ENCODE assay signal across 25 cellular contexts in genomic region chr1:5238351-5239123, GRCh38.
"Had no signal": no experiment of that assay in that cellular context is flagged by ENCODE, and none has a peak within 500 bp of the region (broad histone marks: within the 10 kb centered on the region; RNA-seq: fewer than 3 reads in every experiment).

No MANE protein-coding gene starts in this region.

- H3K4me1 ChIP-seq: SJSA1 had no signal

- H3K27ac ChIP-seq: SJSA1, WERI-Rb-1 had no signal

- H3K4me3 ChIP-seq: MG63, SJSA1 had no signal

- DNase-seq: activated CD4-positive, alpha-beta memory T cell treated with anti-CD3 and anti-CD28 coated beads, Interleukin-2, amount 10 ng/mL, durations not matched to agents 7 days and 5 days; activated CD4-positive, alpha-beta T cell treated with anti-CD3 and anti-CD28 coated beads for 36 hours; activated CD4-positive, alpha-beta T cell treated with anti-CD3 and anti-CD28 coated beads, Interleukin-2, amount 50 U/mL, for 1 hour; activated gamma-delta T cell; activated naive CD4-positive, alpha-beta T cell treated with anti-CD3 and anti-CD28 coated beads for 36 hours; activated T-cell treated with anti-CD3 and anti-CD28 coated beads for 4 hours; activated T-cell treated with anti-CD3 and anti-CD28 coated beads, Interleukin-2, amount 50 U/mL, for 48 hours; MG63; MV-4-11; NCI-H1092 treated with DMSO at 0.1 percent for 48 hours; NCI-H1417 treated with DMSO at 0.1 percent for 48 hours; NCI-H1694; NCI-H2029; NCI-H446; NCI-H526; NCI-H774; NK-92 treated with Interleukin-12 subunit alpha and Interleukin-12 subunit beta, amount 100 ng/mL, for 24 hours; OCI-M1; RPMI8226; T-helper 1 cell; WERI-Rb-1 had no signal

- H3K36me3 ChIP-seq: MG63, SJSA1, WERI-Rb-1 had no signal

- H3K27me3 ChIP-seq: MG63, SJSA1 had no signal

- ATAC-seq: activated CD4-positive, alpha-beta T cell treated with anti-CD3 and anti-CD28 coated beads for 36 hours; activated T-helper 17 cell treated with anti-CD3 and anti-CD28 coated beads, Interleukin-2, amount 50 U/mL, for 72 hours; Panc1; Right ventricle myocardium inferior had no signal

- H3K9me3 ChIP-seq: MG63 had no signal
